ENCODE assay signal across 12 cellular contexts in genomic region chr5:173395257-173395932, GRCh38.
DNase-seq lines count a peak whose midpoint lies in the region; ATAC-seq, FAIRE-seq and TF ChIP-seq lines count a peak whose summit lies in the region.
"Had no signal": no experiment of that assay in that cellular context is flagged by ENCODE, and none has a peak within 500 bp of the region (broad histone marks: within the 10 kb centered on the region; RNA-seq: fewer than 3 reads in every experiment).

No MANE protein-coding gene starts in this region.

- intact Hi-C loops in activated CD4-positive, alpha-beta T cell treated with anti-CD3 and anti-CD28 coated beads for 36 hours (cut with DNase I, micrococcal nuclease) = no loop called here

- TF ChIP-seq CTCF in WERI-Rb-1 (IDR thresholded peaks at IDR 0.05; ENCODE audit: low read depth, low read length) (0 out of 2 replicates have a peak, but pooled peaks have one; percentile 10), type B pancreatic cell (conservative IDR thresholded peaks at IDR 0.05) (peak; percentile 25), glutamatergic neuron (IDR thresholded peaks at IDR 0.05; ENCODE audit: partially characterized antibody, unreplicated experiment) (no peak)

- H3K4me1 Mint-ChIP-seq in type B pancreatic cell (ENCODE audit: unreplicated experiment) (no peaks in the 10 kb centered on the region), glutamatergic neuron (ENCODE audit: low read depth, unreplicated experiment) (no peaks in the 10 kb centered on the region)
- H3K4me1 Mint-ChIP-seq in activated CD4-positive, alpha-beta T cell treated with anti-CD3 and anti-CD28 coated beads for 36 hours = no peaks in the 10 kb centered on the region
- H3K4me1 Mint-ChIP-seq: activated T-helper 17 cell treated with anti-CD3 and anti-CD28 coated beads, Interleukin-2, amount 50 U/mL, for 72 hours had no signal

- TF ChIP-seq POLR2A in H54 (IDR thresholded peaks at IDR 0.05; ENCODE audit: low read depth, low read length) = no peak

- H3K27ac Mint-ChIP-seq in type B pancreatic cell = no peak overlapping the region
- H3K27ac Mint-ChIP-seq in activated CD4-positive, alpha-beta T cell treated with anti-CD3 and anti-CD28 coated beads for 36 hours = no peak overlapping the region
- no peak overlapping the region for H3K27ac Mint-ChIP-seq in glutamatergic neuron (ENCODE audit: unreplicated experiment)
- H3K27ac Mint-ChIP-seq: activated T-helper 17 cell treated with anti-CD3 and anti-CD28 coated beads, Interleukin-2, amount 50 U/mL, for 72 hours; effector memory CD8-positive, alpha-beta T cell had no signal

- no peak overlapping the region for H3K4me3 ChIP-seq in WERI-Rb-1 (ENCODE audit: low read depth, low read length)

- no peak for FAIRE-seq in H54 (lab: Jason Lieb, UNC)

- peaks cover 3% of the 10 kb centered on the region for H3K9me3 ChIP-seq in WERI-Rb-1 (ENCODE audit: severe bottlenecking)

- no peak for ATAC-seq in activated CD4-positive, alpha-beta T cell treated with anti-CD3 and anti-CD28 coated beads for 36 hours
- ATAC-seq in GM19455 (IDR thresholded peaks at IDR 0.05; ENCODE audit: unreplicated experiment) = no peak
- ATAC-seq: activated T-helper 17 cell treated with anti-CD3 and anti-CD28 coated beads, Interleukin-2, amount 50 U/mL, for 72 hours; effector memory CD8-positive, alpha-beta T cell; left lobe of liver had no signal

- H3K36me3 ChIP-seq in WERI-Rb-1 = no peaks in the 10 kb centered on the region

- POLR2A ChIA-PET in activated CD4-positive, alpha-beta T cell treated with anti-CD3 and anti-CD28 coated beads for 36 hours (lab: Charles Lee) = interaction anchor here (0.5 kb wide), 1 partner anchor 264 kb away, joined by 3 read pairs; no protein-coding TSS in a partner anchor

- DNase-seq in H54 (ENCODE audit: insufficient read length, low spot score) (peak; percentile 23), WERI-Rb-1 (no peak), glomerular visceral epithelial cell (ENCODE audit: extremely low spot score) (peak; percentile 50), type B pancreatic cell (ENCODE audit: extremely low spot score, unreplicated experiment) (no peak), glutamatergic neuron (no peak)
- DNase-seq in activated CD4-positive, alpha-beta T cell treated with anti-CD3 and anti-CD28 coated beads for 36 hours = no peak
- DNase-seq: effector memory CD8-positive, alpha-beta T cell; NCI-H748 treated with DMSO at 0.1 percent for 48 hours; retina had no signal

- no peak overlapping the region for H3K4me3 Mint-ChIP-seq in type B pancreatic cell
- H3K4me3 Mint-ChIP-seq in activated CD4-positive, alpha-beta T cell treated with anti-CD3 and anti-CD28 coated beads for 36 hours = no peak overlapping the region
- H3K4me3 Mint-ChIP-seq in glutamatergic neuron (ENCODE audit: unreplicated experiment) = no peak overlapping the region
- H3K4me3 Mint-ChIP-seq: activated T-helper 17 cell treated with anti-CD3 and anti-CD28 coated beads, Interleukin-2, amount 50 U/mL, for 72 hours; effector memory CD8-positive, alpha-beta T cell had no signal

- H3K9me3 Mint-ChIP-seq in type B pancreatic cell (no peaks in the 10 kb centered on the region), glutamatergic neuron (ENCODE audit: unreplicated experiment) (no peaks in the 10 kb centered on the region)
- peaks cover 5% of the 10 kb centered on the region for H3K9me3 Mint-ChIP-seq in activated CD4-positive, alpha-beta T cell treated with anti-CD3 and anti-CD28 coated beads for 36 hours (ENCODE audit: low read depth)
- H3K9me3 Mint-ChIP-seq: activated T-helper 17 cell treated with anti-CD3 and anti-CD28 coated beads, Interleukin-2, amount 50 U/mL, for 72 hours had no signal

- CTCF ChIA-PET in activated CD4-positive, alpha-beta T cell treated with anti-CD3 and anti-CD28 coated beads for 36 hours (lab: Charles Lee) = no interaction called here

- H3K27me3 Mint-ChIP-seq in type B pancreatic cell = peaks cover 8% of the 10 kb centered on the region
- peaks cover 9% of the 10 kb centered on the region for H3K27me3 Mint-ChIP-seq in activated CD4-positive, alpha-beta T cell treated with anti-CD3 and anti-CD28 coated beads for 36 hours
- H3K27me3 Mint-ChIP-seq in glutamatergic neuron (ENCODE audit: unreplicated experiment) = no peaks in the 10 kb centered on the region

- H3K27me3 ChIP-seq in WERI-Rb-1 (ENCODE audit: insufficient read depth, low read depth, severe bottlenecking) = peaks cover 91% of the 10 kb centered on the region

- H3K36me3 Mint-ChIP-seq in type B pancreatic cell (no peaks in the 10 kb centered on the region), glutamatergic neuron (ENCODE audit: unreplicated experiment) (no peaks in the 10 kb centered on the region)
- H3K36me3 Mint-ChIP-seq in activated CD4-positive, alpha-beta T cell treated with anti-CD3 and anti-CD28 coated beads for 36 hours (ENCODE audit: low read depth) = no peaks in the 10 kb centered on the region

- no peak overlapping the region for H3K27ac ChIP-seq in WERI-Rb-1

Comparison
In these comparisons a context has a peak if more than half of its experiments do, and no peak if none do; other contexts are left out.
1. DNase-seq: peak in H54 (single experiment) and glomerular visceral epithelial cell (single experiment); none in WERI-Rb-1 (single experiment), type B pancreatic cell (single experiment), activated CD4-positive, alpha-beta T cell treated with anti-CD3 and anti-CD28 coated beads for 36 hours (single experiment) and glutamatergic neuron (single experiment).